In the genomic region with DNA sequence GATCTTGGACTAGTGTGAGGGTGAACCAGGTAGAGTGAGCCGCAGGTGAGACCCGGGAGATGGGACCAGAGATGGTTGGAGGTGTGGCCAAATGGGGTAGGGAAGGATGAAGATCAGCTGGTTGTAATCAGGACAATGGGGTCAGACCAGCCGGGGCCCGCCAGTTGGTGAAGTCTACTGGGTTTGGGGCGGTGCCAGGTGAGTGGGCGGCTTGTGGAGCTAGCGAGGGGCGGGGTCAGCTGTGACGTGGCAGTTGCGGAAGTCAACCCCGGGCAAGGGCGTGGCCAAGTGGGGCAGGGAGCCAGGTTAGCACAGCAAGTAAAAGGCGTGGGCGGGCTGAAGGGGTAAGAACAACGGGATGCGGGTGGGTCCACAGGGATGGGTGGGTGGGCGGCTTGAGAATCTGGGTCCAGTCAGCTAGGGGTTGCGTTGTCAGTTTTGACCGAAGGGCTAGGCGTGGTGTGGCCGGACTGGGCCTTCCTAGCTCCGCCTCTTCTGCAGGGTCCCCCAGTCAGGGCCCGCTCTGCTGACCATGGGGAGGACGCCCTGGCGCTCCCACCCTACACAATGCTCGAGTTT, we compare ENCODE assay signal across 8 cellular contexts. TPM values are rescaled to one million over a fixed set of nuclear protein-coding genes. Genes with fewer than 3 reads are reported as not detected.
DNase-seq lines count a peak whose midpoint lies in the region; ATAC-seq and TF ChIP-seq lines count a peak whose summit lies in the region.

No MANE protein-coding gene starts in this region.

- H3K36me3 ChIP-seq in neutrophil (no peaks in the 10 kb centered on the region), stomach (no peaks in the 10 kb centered on the region)

- no peak for TF ChIP-seq POLR2A in stomach (IDR thresholded peaks at IDR 0.05)

- H3K27ac ChIP-seq in neutrophil = peak overlapping the region; percentile 56
- H3K27ac ChIP-seq in stomach = peak overlapping the region; percentile 28 to 81 (median 77)

- WGBS in stomach, 5 donors = 4 to 13% (median 4%) methylated on average over 20 to 26 of the region's 26 CpGs

- H3K4me3 ChIP-seq in foreskin fibroblast (ENCODE audit: low read depth in 1 of 2, low read length in 2 of 2) = peak overlapping the region; percentile 34 to 36
- H3K4me3 ChIP-seq in neutrophil (ENCODE audit: low read depth in 1 of 2, low read length in 1 of 2) = peak overlapping the region; percentile 68 to 71
- peak overlapping the region; percentile 51 to 59 (median 52) for H3K4me3 ChIP-seq in stomach

- no peak for TF ChIP-seq EP300 in stomach (IDR thresholded peaks at IDR 0.05)

- H3K27me3 ChIP-seq in neutrophil (no peaks in the 10 kb centered on the region), stomach (no peaks in the 10 kb centered on the region)

- intact Hi-C loops in stomach (cut with DNase I; ENCODE audit: low total_unique reads) = no loop called here

- no peak for TF ChIP-seq CTCF in foreskin fibroblast (IDR thresholded peaks at IDR 0.05; ENCODE audit: low read depth, low read length)
- no peak for TF ChIP-seq CTCF in neutrophil (IDR thresholded peaks at IDR 0.05)
- TF ChIP-seq CTCF in stomach (IDR thresholded peaks at IDR 0.05) = no peak

- peak; percentile 34 for ATAC-seq in HG02571 (IDR thresholded peaks at IDR 0.05; ENCODE audit: unreplicated experiment)
- no peak for ATAC-seq in HG03025 (IDR thresholded peaks at IDR 0.05; ENCODE audit: low FRiP score, unreplicated experiment)

- H3K9me3 ChIP-seq in neutrophil (no peaks in the 10 kb centered on the region), stomach (no peaks in the 10 kb centered on the region)

- H3K4me1 ChIP-seq in neutrophil (ENCODE audit: control insufficient read depth in 1 of 2, insufficient read depth in 1 of 2, low read depth in 1 of 2, low read length in 1 of 2) = peaks cover 14 to 26% of the 10 kb centered on the region in 2 experiments
- H3K4me1 ChIP-seq in stomach = peaks cover 16 to 32% (median 27%) of the 10 kb centered on the region in 4 donors

- DNase-seq in EL (peak; percentile 86), OCI-M1 (lab: John Stamatoyannopoulos, UW) (peak; percentile 69), foreskin fibroblast (peak; percentile 76 to 92), stomach (peak; percentile 96)
- peak; percentile 88 for DNase-seq in activated T-helper 9 cell treated with anti-CD3 and anti-CD28 coated beads, Interleukin-2, amount 50 U/mL, for 16 hours (ENCODE audit: low read depth)

RNA-seq across cellular contexts. Expression of a gene that starts 25.5 kb away (rescaled TPM):
- 10 to 100 TPM; 38.8 to 66.7 (median 58.9) TPM for total RNA-seq in stomach
- 10 to 100 TPM; 32.8 to 41.1 (median 36.7) TPM for polyA plus RNA-seq in stomach

RNA-seq across cellular contexts. Expression of a gene that starts 49.6 kb away (rescaled TPM):
- total RNA-seq in stomach = 10 to 100 TPM in 1 of 5 donors, under 1 TPM in 3, not detected in 1; 0.37 to 10.5 (median 0.65) TPM
- polyA plus RNA-seq in stomach = 1 to 10 TPM in 1 of 3 donors, under 1 TPM in 2; 0.31 to 1.1 (median 0.50) TPM
